25 cellular contexts compared by ENCODE assay signal in the genomic region with DNA sequence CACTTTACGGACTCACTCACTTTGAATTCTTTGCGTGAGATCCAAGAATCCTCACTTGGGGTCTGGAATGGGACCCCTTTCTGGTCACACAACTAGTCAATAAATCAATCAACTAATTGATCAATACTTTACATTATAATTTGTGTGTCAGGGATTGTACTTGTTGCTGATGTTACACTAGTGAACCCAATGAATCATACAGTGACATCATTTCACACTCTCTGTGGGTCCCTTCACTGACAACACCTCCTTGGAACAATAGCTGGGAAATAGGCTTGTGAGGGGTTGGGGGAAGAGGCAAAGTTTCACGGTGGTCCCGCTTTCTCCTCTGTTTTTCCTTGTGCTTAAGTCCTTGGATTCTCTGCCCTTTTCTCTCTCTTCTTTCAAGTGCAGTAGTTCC. TPM values are rescaled to one million over a fixed set of nuclear protein-coding genes. Genes with fewer than 3 reads are reported as not detected.
DNase-seq lines count a peak whose midpoint lies in the region; ATAC-seq, FAIRE-seq and TF ChIP-seq lines count a peak whose summit lies in the region.
"Had no signal": no experiment of that assay in that cellular context is flagged by ENCODE, and none has a peak within 500 bp of the region (broad histone marks: within the 10 kb centered on the region; RNA-seq: fewer than 3 reads in every experiment).

No MANE protein-coding gene starts in this region.

- no peaks in the 10 kb centered on the region for H3K79me1 ChIP-seq in mesendoderm (ENCODE audit: low read length)

- H4K8ac ChIP-seq in mesendoderm (ENCODE audit: low read depth, low read length), result no peak overlapping the region

- no peak overlapping the region for H2BK5ac ChIP-seq in mesendoderm (ENCODE audit: low read length)

- H3K4me3 ChIP-seq in HEK293 (ENCODE audit: low read depth, low read length) (no peak overlapping the region), bronchial epithelial cell (ENCODE audit: low read depth, low read length) (no peak overlapping the region), mesendoderm (ENCODE audit: low read length) (no peak overlapping the region)
- H3K4me3 ChIP-seq: K562, SJCRH30 had no signal

- no peaks in the 10 kb centered on the region for H3K9me3 ChIP-seq in HEK293 (ENCODE audit: control insufficient read depth, insufficient read depth, low read depth, low read length)
- H3K9me3 ChIP-seq: SJCRH30 had no signal

- no peak for TF ChIP-seq CTCF in activated CD8-positive, alpha-beta T cell treated with anti-CD3 and anti-CD28 coated beads for 36 hours (IDR thresholded peaks at IDR 0.05)
- TF ChIP-seq CTCF in HEK293 (tag by site-specific recombination; IDR thresholded peaks at IDR 0.05) (no peak), bronchial epithelial cell (IDR thresholded peaks at IDR 0.05; ENCODE audit: insufficient read depth, low read length, severe bottlenecking) (no peak)

- no peak overlapping the region for H3K56ac ChIP-seq in mesendoderm (ENCODE audit: low read length)

- no peak overlapping the region for H3K18ac ChIP-seq in mesendoderm (ENCODE audit: low read length)

- DNase-seq in activated CD8-positive, alpha-beta T cell treated with anti-CD3 and anti-CD28 coated beads for 36 hours, result no peak
- DNase-seq in activated CD8-positive, alpha-beta T cell treated with anti-CD3 and anti-CD28 coated beads, Interleukin-2, amount 10 ng/mL, durations not matched to agents 7 days and 5 days, result no peak
- DNase-seq in bronchial epithelial cell (ENCODE audit: low read depth) (peak; percentile 22), mesendoderm (peak; percentile 75), ACHN (no peak), iPS-NIHi11 (ENCODE audit: low spot score) (no peak)
- DNase-seq: Calu3; CD8-positive, alpha-beta memory T cell; DMS153; GOT3; MM.1S; NCI-H1048; NCI-H1417 treated with DMSO at 0.1 percent for 48 hours; NCI-H187; NCI-H446; NCI-H526; SJCRH30 had no signal

- H3K27ac Mint-ChIP-seq in activated CD8-positive, alpha-beta T cell treated with anti-CD3 and anti-CD28 coated beads for 36 hours, result no peak overlapping the region
- no peak overlapping the region for H3K27ac Mint-ChIP-seq in activated CD8-positive, alpha-beta T cell treated with anti-CD3 and anti-CD28 coated beads, Interleukin-2, amount 10 ng/mL, durations not matched to agents 7 days and 5 days
- H3K27ac Mint-ChIP-seq: CD8-positive, alpha-beta memory T cell had no signal

- POLR2A ChIA-PET in activated CD8-positive, alpha-beta T cell treated with anti-CD3 and anti-CD28 coated beads for 36 hours (lab: Charles Lee), result no interaction called here
- POLR2A ChIA-PET in activated CD8-positive, alpha-beta T cell treated with anti-CD3 and anti-CD28 coated beads, Interleukin-2, amount 10 ng/mL, durations not matched to agents 7 days and 5 days (lab: Charles Lee), result no interaction called here
- POLR2A ChIA-PET in HEK293 (lab: Yijun Ruan, JAX), result no interaction called here

- no peak overlapping the region for H2BK15ac ChIP-seq in mesendoderm (replicated peaks; ENCODE audit: low read depth)

- no peak overlapping the region for H3K4ac ChIP-seq in mesendoderm (ENCODE audit: low read depth, low read length)

- no peak overlapping the region for H3K4me3 Mint-ChIP-seq in activated CD8-positive, alpha-beta T cell treated with anti-CD3 and anti-CD28 coated beads for 36 hours
- H3K4me3 Mint-ChIP-seq in activated CD8-positive, alpha-beta T cell treated with anti-CD3 and anti-CD28 coated beads, Interleukin-2, amount 10 ng/mL, durations not matched to agents 7 days and 5 days, result no peak overlapping the region

- no CpG with 5 or more reads among the region's 4 CpGs for WGBS in mesendoderm (ENCODE audit: extremely low coverage, insufficient coverage, low lambda C conversion rate)

- intact Hi-C loops in activated CD8-positive, alpha-beta T cell treated with anti-CD3 and anti-CD28 coated beads for 36 hours (cut with micrococcal nuclease), result no loop called here

- H3K23ac ChIP-seq in mesendoderm (ENCODE audit: low read length), result no peak overlapping the region

- no peak overlapping the region for H3K9ac ChIP-seq in mesendoderm (ENCODE audit: low read length)

- H4K5ac ChIP-seq in mesendoderm (ENCODE audit: low read length), result no peak overlapping the region

- H3K4me1 ChIP-seq in HEK293 (ENCODE audit: control insufficient read depth, insufficient read depth, low read length) (no peaks in the 10 kb centered on the region), mesendoderm (ENCODE audit: control insufficient read depth, low read depth, low read length) (no peaks in the 10 kb centered on the region)
- H3K4me1 ChIP-seq: SJCRH30 had no signal

- H3K36me3 ChIP-seq in HEK293 (ENCODE audit: control insufficient read depth in 2 of 2, insufficient read depth in 1 of 2, low read length in 2 of 2) (no peaks in the 10 kb centered on the region), bronchial epithelial cell (ENCODE audit: control insufficient read depth, insufficient read depth, low read length) (no peaks in the 10 kb centered on the region), mesendoderm (ENCODE audit: control insufficient read depth, insufficient read depth, low read length) (no peaks in the 10 kb centered on the region)
- H3K36me3 ChIP-seq: SJCRH30 had no signal

- in situ Hi-C loops in ACHN (cut with HindIII; ENCODE audit: low pct_ligation_motif_present, low pct_unique_long_range_greater_than_20kb, low sequenced_read_pairs), result no loop called here

- H3K27me3 Mint-ChIP-seq in activated CD8-positive, alpha-beta T cell treated with anti-CD3 and anti-CD28 coated beads for 36 hours, result peaks cover 7% of the 10 kb centered on the region
- H3K27me3 Mint-ChIP-seq in activated CD8-positive, alpha-beta T cell treated with anti-CD3 and anti-CD28 coated beads, Interleukin-2, amount 10 ng/mL, durations not matched to agents 7 days and 5 days (ENCODE audit: low read depth), result peaks cover 9% of the 10 kb centered on the region

- no peak overlapping the region for H3K4me2 ChIP-seq in mesendoderm (ENCODE audit: low read length)

- ATAC-seq in activated CD8-positive, alpha-beta T cell treated with anti-CD3 and anti-CD28 coated beads for 36 hours, result peak; percentile 37
- ATAC-seq in activated CD8-positive, alpha-beta T cell treated with anti-CD3 and anti-CD28 coated beads, Interleukin-2, amount 10 ng/mL, durations not matched to agents 7 days and 5 days, result no peak
- ATAC-seq in GM18873 (IDR thresholded peaks at IDR 0.05; ENCODE audit: low FRiP score, unreplicated experiment), result no peak
- ATAC-seq: HCT116, K562 had no signal

- peaks cover 4% of the 10 kb centered on the region for H3K4me1 Mint-ChIP-seq in activated CD8-positive, alpha-beta T cell treated with anti-CD3 and anti-CD28 coated beads for 36 hours (ENCODE audit: low read depth)
- no peaks in the 10 kb centered on the region for H3K4me1 Mint-ChIP-seq in activated CD8-positive, alpha-beta T cell treated with anti-CD3 and anti-CD28 coated beads, Interleukin-2, amount 10 ng/mL, durations not matched to agents 7 days and 5 days (ENCODE audit: low read depth)

- H3K27me3 ChIP-seq in bronchial epithelial cell (ENCODE audit: control insufficient read depth, insufficient read depth, low read length) (no peaks in the 10 kb centered on the region), mesendoderm (ENCODE audit: insufficient read depth, low read length, poor library complexity) (no peaks in the 10 kb centered on the region)
- H3K27me3 ChIP-seq: SJCRH30 had no signal

- H3K9me3 Mint-ChIP-seq in activated CD8-positive, alpha-beta T cell treated with anti-CD3 and anti-CD28 coated beads for 36 hours, result no peaks in the 10 kb centered on the region
- H3K9me3 Mint-ChIP-seq in activated CD8-positive, alpha-beta T cell treated with anti-CD3 and anti-CD28 coated beads, Interleukin-2, amount 10 ng/mL, durations not matched to agents 7 days and 5 days (ENCODE audit: insufficient read depth), result no peaks in the 10 kb centered on the region
- H3K9me3 Mint-ChIP-seq: CD8-positive, alpha-beta memory T cell had no signal

- H3K27ac ChIP-seq in HEK293 (ENCODE audit: extremely low read depth, low read depth, low read length), result no peak overlapping the region
- no peak overlapping the region for H3K27ac ChIP-seq in mesendoderm (ENCODE audit: low read depth, low read length)
- H3K27ac ChIP-seq: C4-2B, SJCRH30 had no signal

- no peak overlapping the region for H2AK5ac ChIP-seq in mesendoderm (ENCODE audit: low read length)

- no peaks in the 10 kb centered on the region for H3K79me2 ChIP-seq in mesendoderm (ENCODE audit: control insufficient read depth, insufficient read depth, low read length)

- H3K36me3 Mint-ChIP-seq in activated CD8-positive, alpha-beta T cell treated with anti-CD3 and anti-CD28 coated beads for 36 hours (ENCODE audit: low read depth), result no peaks in the 10 kb centered on the region
- no peaks in the 10 kb centered on the region for H3K36me3 Mint-ChIP-seq in activated CD8-positive, alpha-beta T cell treated with anti-CD3 and anti-CD28 coated beads, Interleukin-2, amount 10 ng/mL, durations not matched to agents 7 days and 5 days (ENCODE audit: low read depth)
- H3K36me3 Mint-ChIP-seq: CD8-positive, alpha-beta memory T cell had no signal

- CTCF ChIA-PET in activated CD8-positive, alpha-beta T cell treated with anti-CD3 and anti-CD28 coated beads for 36 hours (lab: Charles Lee), result no interaction called here
- CTCF ChIA-PET in activated CD8-positive, alpha-beta T cell treated with anti-CD3 and anti-CD28 coated beads, Interleukin-2, amount 10 ng/mL, durations not matched to agents 7 days and 5 days (lab: Charles Lee), result no interaction called here
- CTCF ChIA-PET in HEK293 (lab: Yijun Ruan, JAX), result no interaction called here

- H2BK120ac ChIP-seq in mesendoderm (ENCODE audit: low read depth, low read length), result no peak overlapping the region

- no peak for FAIRE-seq in bronchial epithelial cell (lab: Jason Lieb, UNC)
- FAIRE-seq: K562, RCC 7860 had no signal

TF ChIP-seq in HEK293, 187 proteins besides CTCF, POLR2A, EP300 and RAD21 (continues in another document):
- no peak for TF ChIP-seq ZNF391 (tag by site-specific recombination; IDR thresholded peaks at IDR 0.05; ENCODE audit: borderline replicate concordance, low read depth)

RNA-seq across cellular contexts. Expression of gene TPH2, which starts 35.0 kb away (rescaled TPM):
- not detected for total RNA-seq in activated CD8-positive, alpha-beta T cell treated with anti-CD3 and anti-CD28 coated beads for 36 hours
- not detected for total RNA-seq in activated CD8-positive, alpha-beta T cell treated with anti-CD3 and anti-CD28 coated beads, Interleukin-2, amount 10 ng/mL, durations not matched to agents 7 days and 5 days
- not detected in 2 replicates for total RNA-seq in bronchial epithelial cell
- polyA plus RNA-seq in mesendoderm (2013, experiment 1 of 2), result 0.11 TPM
- 0.11 TPM for polyA plus RNA-seq in mesendoderm (2013, experiment 2 of 2)
- total RNA-seq: A172; CD8-positive, alpha-beta memory T cell; LHCN-M2; SJCRH30 had no signal
- polyA plus RNA-seq: CD8-positive, alpha-beta memory T cell had no signal

Comparison
In these comparisons a context has a peak if more than half of its experiments do, and no peak if none do; other contexts are left out.
1. DNase-seq: peak in bronchial epithelial cell (single experiment) and mesendoderm (single experiment); none in activated CD8-positive, alpha-beta T cell treated with anti-CD3 and anti-CD28 coated beads for 36 hours (single experiment), activated CD8-positive, alpha-beta T cell treated with anti-CD3 and anti-CD28 coated beads, Interleukin-2, amount 10 ng/mL, durations not matched to agents 7 days and 5 days (single experiment), ACHN (single experiment) and iPS-NIHi11 (single experiment).